In genomic region chr1:151511636-151512215, GRCh38 we compare ENCODE assay signal across 8 cellular contexts. TPM values are rescaled to one million over a fixed set of nuclear protein-coding genes. Genes with fewer than 3 reads are reported as not detected.
DNase-seq lines count a peak whose midpoint lies in the region; ATAC-seq and TF ChIP-seq lines count a peak whose summit lies in the region.

No MANE protein-coding gene starts in this region.

- H3K36me3 ChIP-seq in HEK293 (ENCODE audit: control insufficient read depth in 2 of 2, insufficient read depth in 1 of 2, low read length in 2 of 2), result no peaks in the 10 kb centered on the region
- no peaks in the 10 kb centered on the region for H3K36me3 ChIP-seq in neutrophil

- H3K4me3 ChIP-seq in HEK293 (ENCODE audit: low read depth, low read length), result peak overlapping the region; percentile 64
- H3K4me3 ChIP-seq in neutrophil (ENCODE audit: low read depth in 1 of 2, low read length in 1 of 2), result peak overlapping the region; percentile 56 to 81

- CTCF ChIA-PET in HEK293 (lab: Yijun Ruan, JAX), result interaction anchor here (0.6 to 1.6 kb wide), 4 partner anchors 24 to 902 kb away, joined by 3 to 4 read pairs (median 3); partner anchors contain the start of gene CRNN

- H3K4me1 ChIP-seq in HEK293 (ENCODE audit: control insufficient read depth, insufficient read depth, low read length), result peaks cover 16% of the 10 kb centered on the region
- H3K4me1 ChIP-seq in foreskin keratinocyte, result peaks cover 33% of the 10 kb centered on the region
- peaks cover 12 to 16% of the 10 kb centered on the region in 2 experiments for H3K4me1 ChIP-seq in neutrophil (ENCODE audit: control insufficient read depth in 1 of 2, insufficient read depth in 1 of 2, low read depth in 1 of 2, low read length in 1 of 2)

- H3K27ac ChIP-seq in HEK293 (ENCODE audit: extremely low read depth, low read depth, low read length) (peak overlapping the region; percentile 75; the same call in 1 of the 2 replicates), foreskin keratinocyte (peak overlapping the region; percentile 19), neutrophil (no peak overlapping the region)

- ATAC-seq in foreskin keratinocyte, result peak; percentile 26

- peak; percentile 88 for TF ChIP-seq CTCF in HEK293 (tag by site-specific recombination; IDR thresholded peaks at IDR 0.05)
- TF ChIP-seq CTCF in foreskin keratinocyte (conservative IDR thresholded peaks at IDR 0.05), result no peak
- TF ChIP-seq CTCF in neutrophil (IDR thresholded peaks at IDR 0.05), result no peak

- H3K9me3 ChIP-seq in HEK293 (ENCODE audit: control insufficient read depth, insufficient read depth, low read depth, low read length), result no peaks in the 10 kb centered on the region
- H3K9me3 ChIP-seq in neutrophil, result no peaks in the 10 kb centered on the region

- DNase-seq in D341Med (ENCODE audit: low spot score) (peak; percentile 77), NCI-H226 (peak; percentile 20), activated T-cell treated with anti-CD3 and anti-CD28 coated beads for 48 hours (ENCODE audit: low read depth) (peak; percentile 9), foreskin keratinocyte (no peak), GDM1 (lab: John Stamatoyannopoulos, UW) (no peak), 8988T (no peak)

- POLR2A ChIA-PET in HEK293 (lab: Yijun Ruan, JAX), result interaction anchor here (0.6 to 1.9 kb wide), 14 partner anchors 9 to 325 kb away, joined by 3 to 17 read pairs (median 5); partner anchors contain the start of genes MRPL9, POGZ, TUFT1 and VPS72

- H3K27me3 ChIP-seq in foreskin keratinocyte (no peaks in the 10 kb centered on the region), neutrophil (peaks cover 84% of the 10 kb centered on the region)

TF ChIP-seq in HEK293, 187 proteins besides CTCF, POLR2A, EP300 and RAD21 (continues in another document):
- TF ChIP-seq ZNF335 (tag by site-specific recombination; conservative IDR thresholded peaks at IDR 0.05) (peak; percentile 99), KLF7 (tag by site-specific recombination; IDR thresholded peaks at IDR 0.05; ENCODE audit: borderline replicate concordance) (no peak), ZNF670 (tag by site-specific recombination; IDR thresholded peaks at IDR 0.05; ENCODE audit: low read depth) (no peak), ZNF513 (tag by site-specific recombination; IDR thresholded peaks at IDR 0.05) (no peak), ZNF202 (tag by site-specific recombination; IDR thresholded peaks at IDR 0.05; ENCODE audit: borderline replicate concordance) (no peak), ZBTB48 (tag by site-specific recombination; IDR thresholded peaks at IDR 0.05) (0 out of 2 replicates have a peak, but pooled peaks have one; percentile 30), ZNF214 (tag by site-specific recombination; IDR thresholded peaks at IDR 0.05; ENCODE audit: borderline replicate concordance) (no peak), BCL11A (tag by site-specific recombination; IDR thresholded peaks at IDR 0.05; ENCODE audit: low read depth) (no peak), ZNF626 (tag by site-specific recombination; IDR thresholded peaks at IDR 0.05) (no peak), FEZF1 (tag by site-specific recombination; IDR thresholded peaks at IDR 0.05) (no peak), ZSCAN30 (tag by site-specific recombination; IDR thresholded peaks at IDR 0.05) (no peak), ZNF148 (tag by site-specific recombination; IDR thresholded peaks at IDR 0.05; ENCODE audit: borderline replicate concordance) (no peak), GLIS1 (tag by site-specific recombination; IDR thresholded peaks at IDR 0.05) (peak; percentile 83), ZFP37 (tag by site-specific recombination; IDR thresholded peaks at IDR 0.05) (0 out of 2 replicates have a peak, but pooled peaks have one; percentile 31), ZNF10 (tag by site-specific recombination; IDR thresholded peaks at IDR 0.05) (peak; percentile 61; the same call in 1 of the 2 replicates), MYNN (tag by site-specific recombination; IDR thresholded peaks at IDR 0.05; ENCODE audit: borderline replicate concordance) (no peak), ZNF645 (tag by site-specific recombination; IDR thresholded peaks at IDR 0.05) (no peak), MZF1 (tag by site-specific recombination; IDR thresholded peaks at IDR 0.05; ENCODE audit: borderline replicate concordance) (no peak), RBAK (tag by site-specific recombination; IDR thresholded peaks at IDR 0.05) (no peak), ZNF169 (tag by site-specific recombination; IDR thresholded peaks at IDR 0.05) (no peak), ZNF501 (tag by site-specific recombination; IDR thresholded peaks at IDR 0.05) (0 out of 2 replicates have a peak, but pooled peaks have one; percentile 59), SP2 (tag by site-specific recombination; IDR thresholded peaks at IDR 0.05) (no peak), ZNF514 (tag by site-specific recombination; IDR thresholded peaks at IDR 0.05) (no peak), ZNF423 (tag by site-specific recombination; IDR thresholded peaks at IDR 0.05) (peak; percentile 49), ZNF155 (tag by site-specific recombination; IDR thresholded peaks at IDR 0.05) (no peak), ZBTB26 (tag by site-specific recombination; optimal IDR thresholded peaks at IDR 0.05) (peak; percentile 46), ZNF391 (tag by site-specific recombination; IDR thresholded peaks at IDR 0.05; ENCODE audit: borderline replicate concordance, low read depth) (no peak), ZNF2 (tag by site-specific recombination; IDR thresholded peaks at IDR 0.05) (peak; percentile 27; the same call in 1 of the 2 replicates), ZBTB1 (tag by site-specific recombination; IDR thresholded peaks at IDR 0.05) (no peak), ZNF132 (tag by site-specific recombination; IDR thresholded peaks at IDR 0.05; ENCODE audit: borderline replicate concordance) (no peak), ZNF521 (tag by site-specific recombination; IDR thresholded peaks at IDR 0.05) (no peak), KLF16 (tag by site-specific recombination; IDR thresholded peaks at IDR 0.05) (no peak), IKZF3 (tag by site-specific recombination; IDR thresholded peaks at IDR 0.05) (0 out of 2 replicates have a peak, but pooled peaks have one; percentile 34), GLIS2 (tag by site-specific recombination; IDR thresholded peaks at IDR 0.05) (peak; percentile 45; the same call in 1 of the 2 replicates), ZNF629 (tag by site-specific recombination; IDR thresholded peaks at IDR 0.05) (no peak)

RNA-seq across cellular contexts. Expression of gene CGN, which starts 0.5 kb away (rescaled TPM):
- total RNA-seq in foreskin keratinocyte, result 3.6 and 4.2 TPM in 2 replicates
- polyA plus RNA-seq in foreskin keratinocyte, result 2.4 and 2.9 TPM in 2 replicates

RNA-seq across cellular contexts. Expression of gene TUFT1, which starts 28.4 kb away (rescaled TPM):
- total RNA-seq in foreskin keratinocyte, result 38.8 and 59.9 TPM in 2 replicates
- 28.0 and 41.0 TPM in 2 replicates for polyA plus RNA-seq in foreskin keratinocyte

RNA-seq across cellular contexts. Expression of gene POGZ, which starts 52.4 kb away (rescaled TPM):
- total RNA-seq in foreskin keratinocyte, result 29.5 and 29.6 TPM in 2 replicates
- polyA plus RNA-seq in foreskin keratinocyte, result 5.1 and 6.1 TPM in 2 replicates

Comparison
In these comparisons a context has a peak if more than half of its experiments do, and no peak if none do; other contexts are left out.
1. DNase-seq: peak in D341Med (single experiment), NCI-H226 (single experiment) and activated T-cell treated with anti-CD3 and anti-CD28 coated beads for 48 hours (single experiment); none in foreskin keratinocyte (0 of 2), GDM1 (single experiment) and 8988T (single experiment).